ENCODE assay signal across 8 cellular contexts in the genomic region with DNA sequence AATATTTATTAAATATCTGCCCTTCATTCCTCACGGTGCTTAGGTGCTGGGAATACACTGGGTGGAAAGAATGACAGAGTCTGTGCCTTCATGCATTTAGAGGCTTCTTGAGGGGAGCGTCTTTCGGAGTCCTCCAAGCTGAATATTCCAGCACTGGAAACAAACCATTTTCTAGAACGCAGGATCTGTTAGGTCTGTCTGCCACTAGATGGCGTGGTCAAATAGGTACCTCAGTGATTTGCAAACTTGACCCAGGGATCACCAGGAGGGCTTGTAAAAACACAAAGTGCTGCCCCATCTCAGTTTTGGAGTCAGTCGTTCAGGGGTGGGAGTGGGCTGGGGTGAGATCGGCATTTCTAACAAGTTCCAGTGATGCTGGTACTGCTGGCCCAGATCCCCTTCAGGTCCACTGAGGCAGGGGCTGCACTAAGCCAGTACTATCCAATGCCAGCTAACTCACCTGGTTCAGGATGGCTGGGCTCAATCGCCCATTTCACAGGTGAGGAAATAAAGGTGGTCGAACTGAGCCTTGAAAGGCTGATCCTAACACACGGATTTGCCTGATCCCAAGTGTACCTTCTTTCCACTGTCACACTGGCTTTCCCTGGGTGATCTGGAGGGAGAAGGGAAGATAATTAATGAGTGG. TPM values are rescaled to one million over a fixed set of nuclear protein-coding genes. Genes with fewer than 3 reads are reported as not detected.
DNase-seq lines count a peak whose midpoint lies in the region; ATAC-seq and TF ChIP-seq lines count a peak whose summit lies in the region.

No MANE protein-coding gene starts in this region.

- no peaks in the 10 kb centered on the region for H3K79me2 ChIP-seq in hepatocyte

- H3K27me3 ChIP-seq in hepatocyte = no peaks in the 10 kb centered on the region

- no peak overlapping the region for H3K4me2 ChIP-seq in hepatocyte

- H4K20me1 ChIP-seq in hepatocyte (ENCODE audit: insufficient read depth, poor library complexity, severe bottlenecking) = no peaks in the 10 kb centered on the region

- H3K4me3 ChIP-seq in hepatocyte (no peak overlapping the region), lower leg skin (ENCODE audit: low read depth, poor library complexity, severe bottlenecking) (no peak overlapping the region)

- POLR2A ChIA-PET in WTC11 (lab: Charles Lee) = no interaction called here

- intact Hi-C loops in lower leg skin (cut with DNase I; ENCODE audit: low total_unique reads) = no loop called here

- no peaks in the 10 kb centered on the region; the same call in 1 of the 2 replicates for H3K27me3 Mint-ChIP-seq in WTC11 (ENCODE audit: low read depth)

- no peak overlapping the region for H3K27ac ChIP-seq in hepatocyte

- no peaks in the 10 kb centered on the region for H3K4me1 ChIP-seq in hepatocyte (ENCODE audit: insufficient read depth)

- 51% methylated on average over 10 of the region's 10 CpGs for WGBS in hepatocyte (ENCODE audit: low lambda C conversion rate, missing lambda C conversion rate)
- WGBS in lower leg skin, 2 donors = 51 to 61% methylated on average over 10 of the region's 10 CpGs

- no peak overlapping the region for H3K4me3 Mint-ChIP-seq in WTC11

- TF ChIP-seq POLR2A in lower leg skin (IDR thresholded peaks at IDR 0.05) = no peak

- DNase-seq in DMS 273 (lab: John Stamatoyannopoulos, UW; ENCODE audit: unreplicated experiment) = peak; percentile 57
- no peak for DNase-seq in DMS 273 treated with DMSO at 0.1 percent for 48 hours (lab: John Stamatoyannopoulos, UW)
- DNase-seq in WTC11 (ENCODE audit: low spot score) = no peak
- DNase-seq in hepatocyte (ENCODE audit: low spot score) = peak; percentile 72
- DNase-seq in activated effector memory CD4-positive, alpha-beta T cell treated with Interleukin-2 at 50 U/mL for 16 hours = no peak
- no peak for DNase-seq in lower leg skin (ENCODE audit: low spot score in 2 of 2)
- no peak for DNase-seq in T1000 (lab: John Stamatoyannopoulos, UW)

- H3K9me3 Mint-ChIP-seq in WTC11 = no peaks in the 10 kb centered on the region

- no peaks in the 10 kb centered on the region for H3K9me2 ChIP-seq in hepatocyte (replicated peaks; ENCODE audit: insufficient read depth)

- peak; percentile 78 for TF ChIP-seq CTCF in LNCAP (IDR thresholded peaks at IDR 0.05)
- peak; percentile 29; the same call in 1 of the 2 replicates for TF ChIP-seq CTCF in WTC11 (IDR thresholded peaks at IDR 0.05)
- TF ChIP-seq CTCF in hepatocyte (IDR thresholded peaks at IDR 0.05; ENCODE audit: poor library complexity) = peak; percentile 63
- TF ChIP-seq CTCF in lower leg skin (IDR thresholded peaks at IDR 0.05) = no peak

- no peaks in the 10 kb centered on the region for H3K9me3 ChIP-seq in hepatocyte (ENCODE audit: low read depth)

- peak; percentile 70 for ATAC-seq in WTC11

- H3K4me1 Mint-ChIP-seq in WTC11 = peaks cover 6% of the 10 kb centered on the region; the same call in 1 of the 2 replicates

- no peak overlapping the region for H3K27ac Mint-ChIP-seq in WTC11

- CTCF ChIA-PET in WTC11 (lab: Charles Lee) = interaction anchor here (0.6 to 2.2 kb wide), 22 partner anchors 8 to 360 kb away, joined by 3 to 12 read pairs (median 4); a partner anchor contains a TSS

- H3K36me3 Mint-ChIP-seq in WTC11 = no peaks in the 10 kb centered on the region

- no peaks in the 10 kb centered on the region for H3K36me3 ChIP-seq in hepatocyte (replicated peaks; ENCODE audit: insufficient read depth, low read depth)

- no peak overlapping the region for H2AFZ ChIP-seq in hepatocyte

TF ChIP-seq in WTC11, 78 proteins besides CTCF, POLR2A, EP300 and RAD21:
- TF ChIP-seq, protein P1, sequence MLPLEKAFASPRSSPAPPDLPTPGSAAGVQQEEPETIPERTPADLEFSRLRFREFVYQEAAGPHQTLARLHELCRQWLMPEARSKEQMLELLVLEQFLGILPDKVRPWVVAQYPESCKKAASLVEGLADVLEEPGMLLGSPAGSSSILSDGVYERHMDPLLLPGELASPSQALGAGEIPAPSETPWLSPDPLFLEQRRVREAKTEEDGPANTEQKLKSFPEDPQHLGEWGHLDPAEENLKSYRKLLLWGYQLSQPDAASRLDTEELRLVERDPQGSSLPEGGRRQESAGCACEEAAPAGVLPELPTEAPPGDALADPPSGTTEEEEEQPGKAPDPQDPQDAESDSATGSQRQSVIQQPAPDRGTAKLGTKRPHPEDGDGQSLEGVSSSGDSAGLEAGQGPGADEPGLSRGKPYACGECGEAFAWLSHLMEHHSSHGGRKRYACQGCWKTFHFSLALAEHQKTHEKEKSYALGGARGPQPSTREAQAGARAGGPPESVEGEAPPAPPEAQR (CRISPR knock-in tag; IDR thresholded peaks at IDR 0.05) = no peak
- TF ChIP-seq, protein P2, sequence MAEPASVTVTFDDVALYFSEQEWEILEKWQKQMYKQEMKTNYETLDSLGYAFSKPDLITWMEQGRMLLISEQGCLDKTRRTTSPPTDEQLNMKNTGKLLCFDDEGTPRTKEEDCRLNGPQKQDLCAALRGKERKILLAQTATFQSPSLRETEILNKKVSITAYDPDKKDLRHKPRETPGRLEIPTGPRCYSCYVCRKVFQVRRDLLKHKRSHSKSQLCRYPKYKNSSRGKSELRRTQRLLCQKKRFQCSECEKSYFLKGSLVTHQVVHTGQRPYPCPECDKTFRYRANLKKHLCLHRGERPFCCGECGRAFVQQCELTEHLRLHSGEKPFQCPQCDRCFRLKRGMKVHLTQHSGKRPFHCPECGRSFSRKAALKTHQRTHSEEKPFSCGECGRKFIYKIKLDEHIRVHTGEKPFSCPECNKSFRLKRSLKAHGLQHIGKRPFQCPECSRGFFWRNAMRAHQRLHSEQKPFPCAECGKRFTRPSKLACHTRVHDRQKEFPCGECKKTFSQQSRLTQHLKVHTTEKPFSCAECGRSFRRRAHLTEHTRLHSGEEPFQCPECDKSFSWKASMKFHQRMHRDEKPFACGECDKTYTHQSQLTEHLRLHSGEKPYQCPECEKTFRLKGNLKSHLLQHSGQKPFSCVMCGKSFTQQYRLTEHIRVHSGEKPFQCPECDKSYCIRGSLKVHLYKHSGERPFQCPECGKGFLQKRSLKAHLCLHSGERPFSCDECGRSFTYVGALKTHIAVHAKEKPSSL (CRISPR knock-in tag; conservative IDR thresholded peaks at IDR 0.05) = no peak
- TF ChIP-seq ZNF423 (CRISPR knock-in tag; IDR thresholded peaks at IDR 0.05) (no peak), SP1 (CRISPR knock-in tag; conservative IDR thresholded peaks at IDR 0.05) (no peak), GRHL2 (CRISPR knock-in tag; IDR thresholded peaks at IDR 0.05; ENCODE audit: insufficient replicate concordance, severe bottlenecking) (no peak), IRF2 (CRISPR knock-in tag; IDR thresholded peaks at IDR 0.05; ENCODE audit: borderline replicate concordance, low read depth) (no peak), GTF2I (CRISPR knock-in tag; conservative IDR thresholded peaks at IDR 0.05) (no peak), ZNF396 (CRISPR knock-in tag; IDR thresholded peaks at IDR 0.05; ENCODE audit: borderline replicate concordance) (no peak), FOXP1 (CRISPR knock-in tag; IDR thresholded peaks at IDR 0.05; ENCODE audit: borderline replicate concordance) (no peak), ZNF263 (CRISPR knock-in tag; IDR thresholded peaks at IDR 0.05; ENCODE audit: low read depth) (no peak), NR2C2 (CRISPR knock-in tag; IDR thresholded peaks at IDR 0.05) (no peak), TEAD1 (CRISPR knock-in tag; IDR thresholded peaks at IDR 0.05) (no peak)
- TF ChIP-seq, protein P3, sequence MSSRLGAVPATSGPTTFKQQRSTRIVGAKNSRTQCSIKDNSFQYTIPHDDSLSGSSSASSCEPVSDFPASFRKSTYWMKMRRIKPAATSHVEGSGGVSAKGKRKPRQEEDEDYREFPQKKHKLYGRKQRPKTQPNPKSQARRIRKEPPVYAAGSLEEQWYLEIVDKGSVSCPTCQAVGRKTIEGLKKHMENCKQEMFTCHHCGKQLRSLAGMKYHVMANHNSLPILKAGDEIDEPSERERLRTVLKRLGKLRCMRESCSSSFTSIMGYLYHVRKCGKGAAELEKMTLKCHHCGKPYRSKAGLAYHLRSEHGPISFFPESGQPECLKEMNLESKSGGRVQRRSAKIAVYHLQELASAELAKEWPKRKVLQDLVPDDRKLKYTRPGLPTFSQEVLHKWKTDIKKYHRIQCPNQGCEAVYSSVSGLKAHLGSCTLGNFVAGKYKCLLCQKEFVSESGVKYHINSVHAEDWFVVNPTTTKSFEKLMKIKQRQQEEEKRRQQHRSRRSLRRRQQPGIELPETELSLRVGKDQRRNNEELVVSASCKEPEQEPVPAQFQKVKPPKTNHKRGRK (CRISPR knock-in tag; IDR thresholded peaks at IDR 0.05; ENCODE audit: borderline replicate concordance) = no peak
- TF ChIP-seq, protein P4, sequence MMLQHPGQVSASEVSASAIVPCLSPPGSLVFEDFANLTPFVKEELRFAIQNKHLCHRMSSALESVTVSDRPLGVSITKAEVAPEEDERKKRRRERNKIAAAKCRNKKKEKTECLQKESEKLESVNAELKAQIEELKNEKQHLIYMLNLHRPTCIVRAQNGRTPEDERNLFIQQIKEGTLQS (CRISPR knock-in tag; conservative IDR thresholded peaks at IDR 0.05) = no peak
- TF ChIP-seq, protein P5, sequence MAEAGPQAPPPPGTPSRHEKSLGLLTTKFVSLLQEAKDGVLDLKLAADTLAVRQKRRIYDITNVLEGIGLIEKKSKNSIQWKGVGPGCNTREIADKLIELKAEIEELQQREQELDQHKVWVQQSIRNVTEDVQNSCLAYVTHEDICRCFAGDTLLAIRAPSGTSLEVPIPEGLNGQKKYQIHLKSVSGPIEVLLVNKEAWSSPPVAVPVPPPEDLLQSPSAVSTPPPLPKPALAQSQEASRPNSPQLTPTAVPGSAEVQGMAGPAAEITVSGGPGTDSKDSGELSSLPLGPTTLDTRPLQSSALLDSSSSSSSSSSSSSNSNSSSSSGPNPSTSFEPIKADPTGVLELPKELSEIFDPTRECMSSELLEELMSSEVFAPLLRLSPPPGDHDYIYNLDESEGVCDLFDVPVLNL (CRISPR knock-in tag; IDR thresholded peaks at IDR 0.05; ENCODE audit: borderline replicate concordance, low read depth) = no peak
- TF ChIP-seq, protein P6, sequence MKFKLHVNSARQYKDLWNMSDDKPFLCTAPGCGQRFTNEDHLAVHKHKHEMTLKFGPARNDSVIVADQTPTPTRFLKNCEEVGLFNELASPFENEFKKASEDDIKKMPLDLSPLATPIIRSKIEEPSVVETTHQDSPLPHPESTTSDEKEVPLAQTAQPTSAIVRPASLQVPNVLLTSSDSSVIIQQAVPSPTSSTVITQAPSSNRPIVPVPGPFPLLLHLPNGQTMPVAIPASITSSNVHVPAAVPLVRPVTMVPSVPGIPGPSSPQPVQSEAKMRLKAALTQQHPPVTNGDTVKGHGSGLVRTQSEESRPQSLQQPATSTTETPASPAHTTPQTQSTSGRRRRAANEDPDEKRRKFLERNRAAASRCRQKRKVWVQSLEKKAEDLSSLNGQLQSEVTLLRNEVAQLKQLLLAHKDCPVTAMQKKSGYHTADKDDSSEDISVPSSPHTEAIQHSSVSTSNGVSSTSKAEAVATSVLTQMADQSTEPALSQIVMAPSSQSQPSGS (CRISPR knock-in tag; IDR thresholded peaks at IDR 0.05; ENCODE audit: borderline replicate concordance, low read depth) = no peak

RNA-seq across cellular contexts. Expression of a gene that starts 14.8 kb away (rescaled TPM):
- 5.0 to 7.0 TPM (median 5.7 TPM) in 3 replicates for total RNA-seq in WTC11 (2021)
- total RNA-seq in hepatocyte = 4.6 and 5.3 TPM in 2 replicates
- polyA plus RNA-seq in hepatocyte = 3.9 and 4.7 TPM in 2 replicates
- 1 to 10 TPM; 1.7 to 8.7 (median 3.0) TPM for total RNA-seq in lower leg skin

Comparison
In these comparisons a context has a peak if more than half of its experiments do, and no peak if none do; other contexts are left out.
1. DNase-seq: peak in DMS 273 (single experiment) and hepatocyte (single experiment); none in DMS 273 treated with DMSO at 0.1 percent for 48 hours (single experiment), WTC11 (single experiment), activated effector memory CD4-positive, alpha-beta T cell treated with Interleukin-2 at 50 U/mL for 16 hours (single experiment), lower leg skin (0 of 2) and T1000 (single experiment).
2. CTCF ChIP-seq: peak in LNCAP (single experiment), WTC11 (single experiment) and hepatocyte (single experiment); none in lower leg skin (0 of 3).